ENCODE assay signal across 22 cellular contexts in the genomic region with DNA sequence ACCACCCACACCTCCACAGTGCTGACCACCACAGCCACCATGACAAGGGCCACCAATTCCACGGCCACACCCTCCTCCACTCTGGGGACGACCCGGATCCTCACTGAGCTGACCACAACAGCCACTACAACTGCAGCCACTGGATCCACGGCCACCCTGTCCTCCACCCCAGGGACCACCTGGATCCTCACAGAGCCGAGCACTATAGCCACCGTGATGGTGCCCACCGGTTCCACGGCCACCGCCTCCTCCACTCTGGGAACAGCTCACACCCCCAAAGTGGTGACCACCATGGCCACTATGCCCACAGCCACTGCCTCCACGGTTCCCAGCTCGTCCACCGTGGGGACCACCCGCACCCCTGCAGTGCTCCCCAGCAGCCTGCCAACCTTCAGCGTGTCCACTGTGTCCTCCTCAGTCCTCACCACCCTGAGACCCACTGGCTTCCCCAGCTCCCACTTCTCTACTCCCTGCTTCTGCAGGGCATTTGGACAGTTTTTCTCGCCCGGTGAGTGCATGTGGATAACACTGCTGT. TPM values are rescaled to one million over a fixed set of nuclear protein-coding genes. Genes with fewer than 3 reads are reported as not detected.
DNase-seq lines count a peak whose midpoint lies in the region; ATAC-seq and TF ChIP-seq lines count a peak whose summit lies in the region.
"Had no signal": no experiment of that assay in that cellular context is flagged by ENCODE, and none has a peak within 500 bp of the region (broad histone marks: within the 10 kb centered on the region; RNA-seq: fewer than 3 reads in every experiment).

No MANE protein-coding gene starts in this region.

- H3K9me3 ChIP-seq in right cardiac atrium (ENCODE audit: control insufficient read depth, low read length) (no peaks in the 10 kb centered on the region), HAP-1 (no peaks in the 10 kb centered on the region)
- H3K9me3 ChIP-seq: BE2C had no signal

- H3K9me3 Mint-ChIP-seq in central memory CD8-positive, alpha-beta T cell: no peaks in the 10 kb centered on the region
- no peaks in the 10 kb centered on the region for H3K9me3 Mint-ChIP-seq in natural killer cell
- no peaks in the 10 kb centered on the region for H3K9me3 Mint-ChIP-seq in stimulated activated effector memory CD8-positive, alpha-beta T cell treated with anti-CD3 and anti-CD28 coated beads, Interleukin-12 subunit alpha, Interleukin-12 subunit beta, amount 100 ng/mL, for 72 hours

- peaks cover 4% of the 10 kb centered on the region for H3K36me3 Mint-ChIP-seq in central memory CD8-positive, alpha-beta T cell (ENCODE audit: insufficient read depth)
- no peaks in the 10 kb centered on the region for H3K36me3 Mint-ChIP-seq in natural killer cell
- H3K36me3 Mint-ChIP-seq in stimulated activated effector memory CD8-positive, alpha-beta T cell treated with anti-CD3 and anti-CD28 coated beads, Interleukin-12 subunit alpha, Interleukin-12 subunit beta, amount 100 ng/mL, for 72 hours: peaks cover 8% of the 10 kb centered on the region
- H3K36me3 Mint-ChIP-seq: CD4-positive, CD25-positive, alpha-beta regulatory T cell; CD8-positive, alpha-beta memory T cell had no signal

- H3K4me3 ChIP-seq in right cardiac atrium (ENCODE audit: low read length) (no peak overlapping the region), HAP-1 (no peak overlapping the region)
- H3K4me3 ChIP-seq: GM12878 had no signal

- DNase-seq in right cardiac atrium: peak in 2 of 3 donors; percentile 26 to 41
- no peak for DNase-seq in Right ventricle myocardium superior
- no peak for DNase-seq in central memory CD8-positive, alpha-beta T cell (ENCODE audit: low spot score in 2 of 2)
- no peak for DNase-seq in natural killer cell
- no peak for DNase-seq in stimulated activated effector memory CD8-positive, alpha-beta T cell treated with anti-CD3 and anti-CD28 coated beads, Interleukin-12 subunit alpha, Interleukin-12 subunit beta, amount 100 ng/mL, for 72 hours (ENCODE audit: low spot score in 2 of 2)
- DNase-seq in HAP-1 (ENCODE audit: low spot score in 2 of 2): no peak
- DNase-seq: ACHN; BE2C; C1 segment of cervical spinal cord; CD4-positive, CD25-positive, alpha-beta regulatory T cell; CD8-positive, alpha-beta memory T cell; COR-L47; DMS 273 treated with DMSO at 0.1 percent for 48 hours; DMS53; DND-41; EL; H9; IMR-90 had no signal

- H3K27ac ChIP-seq in right cardiac atrium (ENCODE audit: low read length): no peak overlapping the region

- H3K4me3 Mint-ChIP-seq in central memory CD8-positive, alpha-beta T cell: no peak overlapping the region
- H3K4me3 Mint-ChIP-seq in natural killer cell: no peak overlapping the region
- H3K4me3 Mint-ChIP-seq in stimulated activated effector memory CD8-positive, alpha-beta T cell treated with anti-CD3 and anti-CD28 coated beads, Interleukin-12 subunit alpha, Interleukin-12 subunit beta, amount 100 ng/mL, for 72 hours: no peak overlapping the region
- H3K4me3 Mint-ChIP-seq: CD8-positive, alpha-beta memory T cell had no signal

- H3K27me3 Mint-ChIP-seq in central memory CD8-positive, alpha-beta T cell: no peaks in the 10 kb centered on the region
- no peaks in the 10 kb centered on the region for H3K27me3 Mint-ChIP-seq in natural killer cell (ENCODE audit: low read depth in 2 of 2)
- H3K27me3 Mint-ChIP-seq: CD4-positive, CD25-positive, alpha-beta regulatory T cell; CD8-positive, alpha-beta memory T cell had no signal

- in situ Hi-C loops in HAP-1 (cut with MboI; ENCODE audit: low sequenced_read_pairs): no loop called here

- ATAC-seq in right cardiac atrium (no peak), Right ventricle myocardium superior (ENCODE audit: poor library complexity) (no peak), natural killer cell (no peak), HG03571 (IDR thresholded peaks at IDR 0.05; ENCODE audit: unreplicated experiment) (no peak), GM21381 (IDR thresholded peaks at IDR 0.05; ENCODE audit: unreplicated experiment) (no peak)
- no peak for ATAC-seq in central memory CD8-positive, alpha-beta T cell (replicated peaks; ENCODE audit: extremely low read depth, poor library complexity, severe bottlenecking)
- ATAC-seq in stimulated activated effector memory CD8-positive, alpha-beta T cell treated with anti-CD3 and anti-CD28 coated beads, Interleukin-12 subunit alpha, Interleukin-12 subunit beta, amount 100 ng/mL, for 72 hours: no peak
- ATAC-seq: GM12878 had no signal

- H3K4me1 Mint-ChIP-seq in central memory CD8-positive, alpha-beta T cell: peaks cover 16% of the 10 kb centered on the region
- H3K4me1 Mint-ChIP-seq in natural killer cell: peaks cover 0 to 21% of the 10 kb centered on the region in 2 donors
- peaks cover 7% of the 10 kb centered on the region for H3K4me1 Mint-ChIP-seq in stimulated activated effector memory CD8-positive, alpha-beta T cell treated with anti-CD3 and anti-CD28 coated beads, Interleukin-12 subunit alpha, Interleukin-12 subunit beta, amount 100 ng/mL, for 72 hours
- H3K4me1 Mint-ChIP-seq: CD4-positive, CD25-positive, alpha-beta regulatory T cell; CD8-positive, alpha-beta memory T cell; H9 had no signal

- intact Hi-C loops in right cardiac atrium (cut with DNase I): no loop called here
- intact Hi-C loops in Right ventricle myocardium superior (cut with DNase I): no loop called here
- intact Hi-C loops in natural killer cell (cut with micrococcal nuclease): no loop called here

- no peaks in the 10 kb centered on the region for H3K36me3 ChIP-seq in HAP-1 (replicated peaks)
- H3K36me3 ChIP-seq: BE2C had no signal

- peak overlapping the region; percentile 39 for H3K27ac Mint-ChIP-seq in central memory CD8-positive, alpha-beta T cell (ENCODE audit: low read depth)
- H3K27ac Mint-ChIP-seq in natural killer cell: peak overlapping the region; percentile 68 to 70
- peak overlapping the region; percentile 40 for H3K27ac Mint-ChIP-seq in stimulated activated effector memory CD8-positive, alpha-beta T cell treated with anti-CD3 and anti-CD28 coated beads, Interleukin-12 subunit alpha, Interleukin-12 subunit beta, amount 100 ng/mL, for 72 hours
- H3K27ac Mint-ChIP-seq: CD4-positive, CD25-positive, alpha-beta regulatory T cell had no signal

- 95% methylated on average over 16 of the region's 16 CpGs for WGBS in right cardiac atrium

- H3K27me3 ChIP-seq in right cardiac atrium (ENCODE audit: control insufficient read depth, insufficient read depth) (no peaks in the 10 kb centered on the region), HAP-1 (ENCODE audit: low read depth) (no peaks in the 10 kb centered on the region)
- H3K27me3 ChIP-seq: BE2C had no signal

- H3K4me1 ChIP-seq in right cardiac atrium (ENCODE audit: control insufficient read depth, insufficient read depth, low read length) (no peaks in the 10 kb centered on the region), HAP-1 (no peaks in the 10 kb centered on the region)
- H3K4me1 ChIP-seq: BE2C had no signal

- no peak for TF ChIP-seq CTCF in natural killer cell (IDR thresholded peaks at IDR 0.05)

RNA-seq across cellular contexts. Expression of gene MUC5B, which starts 28.4 kb away (rescaled TPM):
- total RNA-seq in right cardiac atrium (not detected), Right ventricle myocardium superior (not detected), natural killer cell (not detected)
- polyA plus RNA-seq in right cardiac atrium: under 0.01 TPM
- total RNA-seq: CD4-positive, CD25-positive, alpha-beta regulatory T cell; CD8-positive, alpha-beta memory T cell; G401; H9; IMR-90 had no signal
- polyA plus RNA-seq: CD4-positive, CD25-positive, alpha-beta regulatory T cell; CD8-positive, alpha-beta memory T cell; GM12878; IMR-90 had no signal

RNA-seq across cellular contexts. Expression of gene TOLLIP, which starts 58.1 kb away (rescaled TPM):
- total RNA-seq in right cardiac atrium: 10 to 100 TPM; 42.2 to 53.6 (median 46.0) TPM
- 32.6 TPM for polyA plus RNA-seq in right cardiac atrium
- total RNA-seq in Right ventricle myocardium superior: 49.9 TPM
- total RNA-seq in natural killer cell: 10 to 100 TPM; 49.3 to 61.8 (median 54.8) TPM

Comparison
In these comparisons a context has a peak if more than half of its experiments do, and no peak if none do; other contexts are left out.
1. DNase-seq: peak in right cardiac atrium (2 of 3); none in Right ventricle myocardium superior (single experiment), central memory CD8-positive, alpha-beta T cell (0 of 2), natural killer cell (single experiment), stimulated activated effector memory CD8-positive, alpha-beta T cell treated with anti-CD3 and anti-CD28 coated beads, Interleukin-12 subunit alpha, Interleukin-12 subunit beta, amount 100 ng/mL, for 72 hours (0 of 2) and HAP-1 (0 of 2).
2. Peak in every context shown above with its lines, with median percentiles within 50 percentile points of each other: H3K27ac Mint-ChIP-seq.